In genomic region chr18:11909081-11909410, GRCh38 we compare ENCODE assay signal across 8 cellular contexts. TPM values are rescaled to one million over a fixed set of nuclear protein-coding genes. Genes with fewer than 3 reads are reported as not detected.
A peak's percentile ranks its signal among the peaks of the same experiment; 100 is the strongest.
DNase-seq lines count a peak whose midpoint lies in the region; ATAC-seq, FAIRE-seq and TF ChIP-seq lines count a peak whose summit lies in the region.

No MANE protein-coding gene starts in this region.

- H4K20me1 ChIP-seq in OCI-LY3 (ENCODE audit: insufficient read depth, low read length), result no peaks in the 10 kb centered on the region
- no peaks in the 10 kb centered on the region for H4K20me1 ChIP-seq in osteoblast (ENCODE audit: insufficient read depth, low read length)

- peak overlapping the region; percentile 84 for H3K9ac ChIP-seq in OCI-LY3 (ENCODE audit: low read length)

- H3K4me3 ChIP-seq in OCI-LY3 (ENCODE audit: low read length) (peak overlapping the region; percentile 80), osteoblast (ENCODE audit: insufficient read depth, low read length) (peak overlapping the region; percentile 95)

- ATAC-seq in HG03460 (IDR thresholded peaks at IDR 0.05; ENCODE audit: unreplicated experiment), result no peak

- H3K4me2 ChIP-seq in OCI-LY3 (ENCODE audit: low read length) (peak overlapping the region; percentile 65), osteoblast (ENCODE audit: insufficient read depth, low read length) (peak overlapping the region; percentile 88)

- H3K79me2 ChIP-seq in OCI-LY3 (ENCODE audit: low read length), result peaks cover 19% of the 10 kb centered on the region
- H3K79me2 ChIP-seq in osteoblast (ENCODE audit: insufficient read depth, low read length), result peaks cover 11% of the 10 kb centered on the region

- H2AFZ ChIP-seq in OCI-LY3 (ENCODE audit: low read depth, low read length) (0 out of 2 replicates have a peak overlapping the region, but pooled peaks have one; percentile 48), osteoblast (ENCODE audit: low read length) (peak overlapping the region; percentile 97)

- DNase-seq in GM12891 (ENCODE audit: insufficient read length, low spot score) (no peak), endothelial cell (ENCODE audit: low spot score) (no peak), osteoblast (ENCODE audit: insufficient read length, low spot score, missing footprints) (no peak), NCI-H2081 (lab: John Stamatoyannopoulos, UW) (no peak), mesenteric fat pad (ENCODE audit: low spot score) (no peak), GM20000 (ENCODE audit: low spot score) (no peak)

- peaks cover 3% of the 10 kb centered on the region for H3K36me3 Mint-ChIP-seq in endothelial cell (ENCODE audit: low read depth, unreplicated experiment)

- H3K36me3 ChIP-seq in OCI-LY3 (replicated peaks; ENCODE audit: low read depth, low read length) (peaks cover 7% of the 10 kb centered on the region), osteoblast (ENCODE audit: insufficient read depth, low read length) (no peaks in the 10 kb centered on the region)

- no peaks in the 10 kb centered on the region for H3K27me3 ChIP-seq in OCI-LY3 (ENCODE audit: low read depth, low read length)
- H3K27me3 ChIP-seq in osteoblast (ENCODE audit: insufficient read depth, low read length), result no peaks in the 10 kb centered on the region

- peak overlapping the region; percentile 89 for H3K27ac Mint-ChIP-seq in endothelial cell (ENCODE audit: unreplicated experiment)

- TF ChIP-seq POLR2A in GM12891 (IDR thresholded peaks at IDR 0.05; ENCODE audit: low read depth, low read length), result no peak

- H3K9me3 Mint-ChIP-seq in endothelial cell (ENCODE audit: unreplicated experiment), result no peaks in the 10 kb centered on the region

- H3K4me3 Mint-ChIP-seq in endothelial cell (ENCODE audit: unreplicated experiment), result peak overlapping the region; percentile 90

- H3K27ac ChIP-seq in OCI-LY3 (ENCODE audit: low read length) (peak overlapping the region; percentile 67), osteoblast (ENCODE audit: low read depth, low read length) (peak overlapping the region; percentile 92)

- H3K4me1 Mint-ChIP-seq in endothelial cell (ENCODE audit: unreplicated experiment), result peaks cover 9% of the 10 kb centered on the region

- H3K4me1 ChIP-seq in OCI-LY3 (ENCODE audit: low read length) (peaks cover 25% of the 10 kb centered on the region), osteoblast (ENCODE audit: insufficient read depth, low read length) (peaks cover 17% of the 10 kb centered on the region)

- H3K9me3 ChIP-seq in OCI-LY3 (ENCODE audit: insufficient read depth, low read length) (no peaks in the 10 kb centered on the region), osteoblast (ENCODE audit: low read depth, low read length) (no peaks in the 10 kb centered on the region)

- TF ChIP-seq CTCF in OCI-LY3 (IDR thresholded peaks at IDR 0.05; ENCODE audit: low read depth, low read length) (no peak), endothelial cell (IDR thresholded peaks at IDR 0.05; ENCODE audit: unreplicated experiment) (no peak), osteoblast (IDR thresholded peaks at IDR 0.05; ENCODE audit: extremely low read depth, low read depth, low read length) (no peak), GM20000 (IDR thresholded peaks at IDR 0.05; ENCODE audit: extremely low read depth, missing control alignments) (no peak)

- peaks cover 6% of the 10 kb centered on the region for H3K27me3 Mint-ChIP-seq in endothelial cell (ENCODE audit: unreplicated experiment)

- FAIRE-seq in GM12891 (lab: Jason Lieb, UNC), result peak; percentile 5

TF ChIP-seq in GM12891, 5 proteins besides CTCF, POLR2A, EP300 and RAD21:
- no peak for TF ChIP-seq SPI1 (IDR thresholded peaks at IDR 0.05; ENCODE audit: low read depth, low read length)

RNA-seq across cellular contexts. Expression of gene MPPE1, which starts 0.9 kb away (rescaled TPM):
- 17.7 TPM for polyA plus RNA-seq in GM12891 (2012; ENCODE audit: low read depth, missing spikeins)
- 32.8 TPM for total RNA-seq in endothelial cell (ENCODE audit: unreplicated experiment)
- 38.0 and 44.5 TPM in 2 replicates for total RNA-seq in osteoblast
- 30.5 TPM for total RNA-seq in mesenteric fat pad

RNA-seq across cellular contexts. Expression of gene CHMP1B, which starts 57.8 kb away (rescaled TPM):
- polyA plus RNA-seq in GM12891 (2012; ENCODE audit: low read depth, missing spikeins), result 16.2 TPM
- 38.5 TPM for total RNA-seq in endothelial cell (ENCODE audit: unreplicated experiment)
- 59.8 and 63.7 TPM in 2 replicates for total RNA-seq in osteoblast
- 43.9 TPM for total RNA-seq in mesenteric fat pad
